In genomic region chr7:135662373-135663114, GRCh38 we compare ENCODE assay signal across 1 cellular context.
TF ChIP-seq lines count a peak whose summit lies in the region.

Gene STMP1 (plus strand): TSS chr7:135662514.

TF ChIP-seq in HepG2, 621 proteins besides CTCF, POLR2A, EP300 and RAD21 (continued from another document and continues in another):
- TF ChIP-seq ZFP36L1 (CRISPR knock-in tag; IDR thresholded peaks at IDR 0.05) (peak; percentile 68; the same call in 1 of the 2 replicates), FOXA3 (CRISPR knock-in tag; IDR thresholded peaks at IDR 0.05) (peak; percentile 15), RERE (CRISPR knock-in tag; IDR thresholded peaks at IDR 0.05; ENCODE audit: low read depth) (0 out of 2 replicates have a peak, but pooled peaks have one; percentile 31), SAP130 (CRISPR knock-in tag; IDR thresholded peaks at IDR 0.05; ENCODE audit: low read depth) (peak; percentile 92), TFDP1 (CRISPR knock-in tag; IDR thresholded peaks at IDR 0.05; ENCODE audit: borderline replicate concordance) (peak; percentile 85; the same call in 1 of the 2 replicates), NKX3-1 (CRISPR knock-in tag; IDR thresholded peaks at IDR 0.05) (peak; percentile 80), ZNF264 (CRISPR knock-in tag; IDR thresholded peaks at IDR 0.05) (peak; percentile 82), ZFX (CRISPR knock-in tag; IDR thresholded peaks at IDR 0.05; ENCODE audit: low read depth) (peak; percentile 96), ZNF784 (CRISPR knock-in tag; IDR thresholded peaks at IDR 0.05; ENCODE audit: borderline replicate concordance) (peak; percentile 74; the same call in 1 of the 2 replicates), GABPA (IDR thresholded peaks at IDR 0.05; ENCODE audit: low read depth, low read length) (peak; percentile 94), GABPA (CRISPR knock-in tag; IDR thresholded peaks at IDR 0.05; ENCODE audit: low read depth) (peak; percentile 93), ZNF143 (CRISPR knock-in tag; IDR thresholded peaks at IDR 0.05) (peak; percentile 72), ZFYVE20 (CRISPR knock-in tag; IDR thresholded peaks at IDR 0.05; ENCODE audit: borderline replicate concordance, low read depth) (0 out of 2 replicates have a peak, but pooled peaks have one; percentile 47), ZNF691 (CRISPR knock-in tag; IDR thresholded peaks at IDR 0.05; ENCODE audit: borderline replicate concordance, low read depth) (peak; percentile 96; the same call in 1 of the 2 replicates), TP53 (CRISPR knock-in tag; conservative IDR thresholded peaks at IDR 0.05) (no peak; the same call in 1 of the 2 replicates), KAT8 (CRISPR knock-in tag; IDR thresholded peaks at IDR 0.05) (peak; percentile 96), FOSL1 (CRISPR knock-in tag; IDR thresholded peaks at IDR 0.05; ENCODE audit: borderline replicate concordance) (peak; percentile 49; the same call in 1 of the 2 replicates), ZNF724P (CRISPR knock-in tag; IDR thresholded peaks at IDR 0.05; ENCODE audit: borderline replicate concordance) (peak; percentile 80; the same call in 1 of the 2 replicates), MBD4 (IDR thresholded peaks at IDR 0.05; ENCODE audit: borderline replicate concordance, low read length) (no peak), SMAD3 (CRISPR knock-in tag; IDR thresholded peaks at IDR 0.05) (peak; percentile 23; the same call in 1 of the 2 replicates), TIGD3 (CRISPR knock-in tag; IDR thresholded peaks at IDR 0.05; ENCODE audit: borderline replicate concordance) (0 out of 2 replicates have a peak, but pooled peaks have one; percentile 56), ZSCAN21 (CRISPR knock-in tag; IDR thresholded peaks at IDR 0.05; ENCODE audit: borderline replicate concordance) (peak; percentile 84; the same call in 1 of the 2 replicates), AGO2 (optimal IDR thresholded peaks at IDR 0.05; ENCODE audit: low read depth, low read length) (peak; percentile 76), GMEB2 (CRISPR knock-in tag; IDR thresholded peaks at IDR 0.05; ENCODE audit: low read depth) (no peak; the same call in 1 of the 2 replicates), FOXP1 (IDR thresholded peaks at IDR 0.05) (no peak), FOXP1 (CRISPR knock-in tag; IDR thresholded peaks at IDR 0.05) (no peak; the same call in 1 of the 2 replicates), ZNF678 (CRISPR knock-in tag; IDR thresholded peaks at IDR 0.05) (0 out of 2 replicates have a peak, but pooled peaks have one; percentile 62), TERF1 (CRISPR knock-in tag; IDR thresholded peaks at IDR 0.05) (no peak), ZNF34 (CRISPR knock-in tag; IDR thresholded peaks at IDR 0.05; ENCODE audit: borderline replicate concordance) (no peak), CBX5 (CRISPR knock-in tag; IDR thresholded peaks at IDR 0.05; ENCODE audit: borderline replicate concordance) (peak; percentile 76; the same call in 1 of the 2 replicates), CBX1 (IDR thresholded peaks at IDR 0.05; ENCODE audit: low read depth) (peak; percentile 44), MTA1 (CRISPR knock-in tag; IDR thresholded peaks at IDR 0.05; ENCODE audit: borderline replicate concordance) (0 out of 2 replicates have a peak, but pooled peaks have one; percentile 49), TEAD2 (CRISPR knock-in tag; IDR thresholded peaks at IDR 0.05) (peak; percentile 88; the same call in 1 of the 2 replicates), ZNF800 (CRISPR knock-in tag; IDR thresholded peaks at IDR 0.05) (peak; percentile 82; the same call in 1 of the 2 replicates), AHDC1 (CRISPR knock-in tag; IDR thresholded peaks at IDR 0.05; ENCODE audit: borderline replicate concordance) (0 out of 2 replicates have a peak, but pooled peaks have one; percentile 12), TOPORS (CRISPR knock-in tag; IDR thresholded peaks at IDR 0.05) (peak; percentile 86), RFX5 (IDR thresholded peaks at IDR 0.05; ENCODE audit: low read depth, low read length) (no peak), ZNF205 (CRISPR knock-in tag; IDR thresholded peaks at IDR 0.05) (peak; percentile 10; the same call in 1 of the 2 replicates), POGZ (CRISPR knock-in tag; IDR thresholded peaks at IDR 0.05) (peak; percentile 95), MIER2 (CRISPR knock-in tag; IDR thresholded peaks at IDR 0.05) (no peak)
